ENCODE assay signal across 8 cellular contexts in the genomic region with DNA sequence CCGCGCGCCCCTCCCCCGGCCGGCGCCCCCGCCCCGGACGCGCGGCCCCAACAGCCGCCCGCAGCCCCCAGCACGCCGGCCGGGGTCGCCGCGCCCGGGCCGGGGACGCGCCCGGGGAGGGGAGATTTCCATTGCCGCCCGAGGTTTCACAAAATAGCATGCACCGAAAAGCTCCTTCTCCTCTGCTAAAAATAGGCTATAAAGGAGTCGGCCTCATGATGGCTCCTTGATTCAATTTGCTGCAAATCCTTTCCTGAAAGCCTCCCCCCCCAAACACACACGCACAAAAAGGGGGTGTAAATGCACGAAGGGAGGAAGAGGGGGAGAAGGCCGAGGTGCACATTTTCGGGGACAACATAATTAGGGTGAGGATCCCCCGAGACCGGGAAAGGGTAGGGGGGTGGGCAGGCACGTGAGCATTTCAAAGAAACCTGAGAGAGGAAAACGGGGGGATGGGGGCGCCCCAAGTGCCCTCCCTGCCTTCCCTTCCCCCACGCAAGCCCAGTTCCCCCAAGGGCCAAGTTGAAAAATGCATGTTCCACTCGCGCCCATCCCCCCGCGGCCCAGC. TPM values are rescaled to one million over a fixed set of nuclear protein-coding genes. Genes with fewer than 3 reads are reported as not detected.
A peak's percentile ranks its signal among the peaks of the same experiment; 100 is the strongest.
DNase-seq lines count a peak whose midpoint lies in the region; ATAC-seq and TF ChIP-seq lines count a peak whose summit lies in the region.

No MANE protein-coding gene starts in this region.

- no peaks in the 10 kb centered on the region for H3K36me3 ChIP-seq in mucosa of rectum (ENCODE audit: control insufficient read depth in 2 of 2, insufficient read depth in 2 of 2, low read length in 2 of 2)

- peak overlapping the region; percentile 92 for H3K4me3 Mint-ChIP-seq in activated CD8-positive, alpha-beta T cell treated with anti-CD3 and anti-CD28 coated beads for 36 hours

- H3K4me1 ChIP-seq in mucosa of rectum (ENCODE audit: control insufficient read depth in 2 of 2, insufficient read depth in 2 of 2, low read length in 2 of 2) = peaks cover 26 to 36% of the 10 kb centered on the region in 2 donors

- POLR2A ChIA-PET in activated CD8-positive, alpha-beta T cell treated with anti-CD3 and anti-CD28 coated beads for 36 hours (lab: Charles Lee) = interaction anchor here (0.6 to 6.5 kb wide), 13 partner anchors 12 to 482 kb away, joined by 3 to 111 read pairs (median 5); no protein-coding TSS in a partner anchor

- intact Hi-C loops in activated CD8-positive, alpha-beta T cell treated with anti-CD3 and anti-CD28 coated beads for 36 hours (cut with micrococcal nuclease) = loop anchor here (5.0 kb wide), 1 partner anchor 139 kb away; no protein-coding TSS in a partner anchor

- peaks cover 3% of the 10 kb centered on the region for H3K9me3 Mint-ChIP-seq in activated CD8-positive, alpha-beta T cell treated with anti-CD3 and anti-CD28 coated beads for 36 hours

- H3K27ac ChIP-seq in mucosa of rectum (ENCODE audit: low read depth in 2 of 2, low read length in 2 of 2) = peak overlapping the region; percentile 94 to 99
- peak overlapping the region; percentile 86 for H3K27ac ChIP-seq in temporal lobe (ENCODE audit: low read depth, low read length)

- H3K9ac ChIP-seq in mucosa of rectum (ENCODE audit: low read depth in 1 of 2, low read length in 2 of 2) = peak overlapping the region; percentile 80 to 94

- no peaks in the 10 kb centered on the region for H3K27me3 Mint-ChIP-seq in activated CD8-positive, alpha-beta T cell treated with anti-CD3 and anti-CD28 coated beads for 36 hours

- DNase-seq in NCI-H2196 (lab: John Stamatoyannopoulos, UW; ENCODE audit: unreplicated experiment) = peak; percentile 51
- DNase-seq in NCI-H2196 treated with DMSO at 0.1 percent for 48 hours (lab: John Stamatoyannopoulos, UW; ENCODE audit: unreplicated experiment) = no peak
- DNase-seq in LNCaP clone FGC (ENCODE audit: low read depth) = no peak
- peak; percentile 79 for DNase-seq in activated CD8-positive, alpha-beta T cell treated with anti-CD3 and anti-CD28 coated beads for 36 hours
- peak; percentile 41 for DNase-seq in epithelial cell of esophagus (ENCODE audit: low read depth)

- peaks cover 29% of the 10 kb centered on the region for H3K36me3 Mint-ChIP-seq in activated CD8-positive, alpha-beta T cell treated with anti-CD3 and anti-CD28 coated beads for 36 hours (ENCODE audit: low read depth)

- no peaks in the 10 kb centered on the region for H3K27me3 ChIP-seq in mucosa of rectum (ENCODE audit: control insufficient read depth in 2 of 2, insufficient read depth in 2 of 2, low read length in 2 of 2)

- H3K9me3 ChIP-seq in mucosa of rectum (ENCODE audit: control insufficient read depth in 2 of 2, low read length in 2 of 2) = no peaks in the 10 kb centered on the region

- H3K4me3 ChIP-seq in LNCaP clone FGC (ENCODE audit: low read depth, low read length) (peak overlapping the region; percentile 93), epithelial cell of esophagus (ENCODE audit: low read length) (peak overlapping the region; percentile 96), mucosa of rectum (ENCODE audit: low read length in 2 of 2) (peak overlapping the region; percentile 89 to 94)

- peak; percentile 5 for ATAC-seq in activated CD8-positive, alpha-beta T cell treated with anti-CD3 and anti-CD28 coated beads for 36 hours
- no peak for ATAC-seq in GM18520 (IDR thresholded peaks at IDR 0.05; ENCODE audit: unreplicated experiment)

- CTCF ChIA-PET in activated CD8-positive, alpha-beta T cell treated with anti-CD3 and anti-CD28 coated beads for 36 hours (lab: Charles Lee) = interaction anchor here (0.6 to 1.2 kb wide), 3 partner anchors 71 to 162 kb away, joined by 3 to 4 read pairs (median 3); no protein-coding TSS in a partner anchor

- no peak for TF ChIP-seq CTCF in LNCaP clone FGC (IDR thresholded peaks at IDR 0.05; ENCODE audit: control insufficient read depth, extremely low read depth, insufficient read depth)
- no peak for TF ChIP-seq CTCF in activated CD8-positive, alpha-beta T cell treated with anti-CD3 and anti-CD28 coated beads for 36 hours (IDR thresholded peaks at IDR 0.05)
- TF ChIP-seq CTCF in epithelial cell of esophagus (IDR thresholded peaks at IDR 0.05; ENCODE audit: insufficient read depth, low read depth, low read length, missing control alignments) = no peak

- H3K27ac Mint-ChIP-seq in activated CD8-positive, alpha-beta T cell treated with anti-CD3 and anti-CD28 coated beads for 36 hours = peak overlapping the region; percentile 99

- peaks cover 46% of the 10 kb centered on the region for H3K4me1 Mint-ChIP-seq in activated CD8-positive, alpha-beta T cell treated with anti-CD3 and anti-CD28 coated beads for 36 hours (ENCODE audit: low read depth)

RNA-seq across cellular contexts. Expression of gene TBL1XR1, which starts 0.7 kb away (rescaled TPM):
- total RNA-seq in activated CD8-positive, alpha-beta T cell treated with anti-CD3 and anti-CD28 coated beads for 36 hours = 100 to 1,000 TPM; 153 to 158 TPM
- 187 TPM for total RNA-seq in temporal lobe

Comparison
In these comparisons a context has a peak if more than half of its experiments do, and no peak if none do; other contexts are left out.
1. DNase-seq: peak in NCI-H2196 (single experiment), activated CD8-positive, alpha-beta T cell treated with anti-CD3 and anti-CD28 coated beads for 36 hours (single experiment) and epithelial cell of esophagus (single experiment); none in NCI-H2196 treated with DMSO at 0.1 percent for 48 hours (single experiment) and LNCaP clone FGC (single experiment).
2. Peak in every context shown above with its lines, with median percentiles within 50 percentile points of each other: H3K4me3 ChIP-seq.